25 cellular contexts compared by ENCODE assay signal in genomic region chr6:56048601-56049000, GRCh38.
DNase-seq lines count a peak whose midpoint lies in the region; ATAC-seq, FAIRE-seq and TF ChIP-seq lines count a peak whose summit lies in the region.
"Had no signal": no experiment of that assay in that cellular context is flagged by ENCODE, and none has a peak within 500 bp of the region (broad histone marks: within the 10 kb centered on the region; RNA-seq: fewer than 3 reads in every experiment).

No MANE protein-coding gene starts in this region.

- DNase-seq in H9 (no peak), astrocyte (ENCODE audit: low read depth) (no peak), neural progenitor cell (ENCODE audit: low spot score) (no peak), Right ventricle myocardium inferior (ENCODE audit: missing footprints) (no peak), WERI-Rb-1 (no peak)
- no peak for DNase-seq in stimulated activated CD4-positive, alpha-beta T cell treated with anti-CD3 and anti-CD28 coated beads, Interleukin-12 subunit alpha, Interleukin-12 subunit beta, amount 100 ng/mL, for 4 hours
- no peak for DNase-seq in activated effector memory CD4-positive, alpha-beta T cell treated with Interleukin-2 at 50 U/mL for 16 hours
- DNase-seq: ACHN, BE2C, Calu3, DMS153, DND-41, KBM-7, MV-4-11, NCI-H1105, NCI-H1436 treated with DMSO at 0.1 percent for 48 hours, NCI-H526, OCI-M1, Peyer's patch, SIG-M5, SK-N-SH had no signal

- H3K23me2 ChIP-seq in H9 (ENCODE audit: insufficient read length, low read depth, low read length, poor library complexity, severe bottlenecking): no peaks in the 10 kb centered on the region

- H3K4me1 Mint-ChIP-seq in H9 (no peaks in the 10 kb centered on the region; a peak in 1 of 4 replicates), astrocyte (ENCODE audit: low read depth, unreplicated experiment) (peaks cover 19% of the 10 kb centered on the region), neural progenitor cell (peaks cover 16% of the 10 kb centered on the region)

- H2BK12ac ChIP-seq in H9 (ENCODE audit: insufficient read length, low read depth, low read length): no peak overlapping the region

- H2BK120ac ChIP-seq in H9 (ENCODE audit: low read depth, low read length, poor library complexity, severe bottlenecking): no peak overlapping the region

- no peak overlapping the region for H3K4me2 ChIP-seq in H9 (ENCODE audit: insufficient read depth, insufficient read length, low read length)
- peak overlapping the region; percentile 49 for H3K4me2 ChIP-seq in astrocyte (ENCODE audit: low read length)
- H3K4me2 ChIP-seq in neural progenitor cell: no peak overlapping the region
- peak overlapping the region; percentile 64 for H3K4me2 ChIP-seq in skeletal muscle satellite cell (ENCODE audit: low read length)
- H3K4me2 ChIP-seq: SK-N-SH had no signal

- no peak for ATAC-seq in Right ventricle myocardium inferior

- no peak overlapping the region for H4K91ac ChIP-seq in H9 (ENCODE audit: insufficient read length, low read depth, low read length)

- H3K27me3 Mint-ChIP-seq in H9 (ENCODE audit: low read depth): no peaks in the 10 kb centered on the region
- no peaks in the 10 kb centered on the region for H3K27me3 Mint-ChIP-seq in astrocyte (ENCODE audit: low read depth, unreplicated experiment)
- H3K27me3 Mint-ChIP-seq in neural progenitor cell (ENCODE audit: insufficient read depth, low read depth): peaks cover 4% of the 10 kb centered on the region

- H3K56ac ChIP-seq in H9 (ENCODE audit: insufficient read length, low read depth, low read length): no peak overlapping the region

- H2AK5ac ChIP-seq in H9 (ENCODE audit: insufficient read length, low read length): no peak overlapping the region

- H3K79me2 ChIP-seq in H9 (ENCODE audit: insufficient read depth, low read length): no peaks in the 10 kb centered on the region
- no peaks in the 10 kb centered on the region for H3K79me2 ChIP-seq in astrocyte (ENCODE audit: insufficient read depth, low read length)
- H3K79me2 ChIP-seq in neural progenitor cell (ENCODE audit: low read depth): no peaks in the 10 kb centered on the region

- H3K23ac ChIP-seq in H9 (ENCODE audit: insufficient read length, low read depth, low read length): no peak overlapping the region

- H3K9me3 Mint-ChIP-seq in H9 (no peaks in the 10 kb centered on the region), astrocyte (ENCODE audit: unreplicated experiment) (no peaks in the 10 kb centered on the region), neural progenitor cell (no peaks in the 10 kb centered on the region)

- H2AFZ ChIP-seq in H9 (ENCODE audit: low read length) (peak overlapping the region; percentile 32), astrocyte (ENCODE audit: low read depth, low read length) (no peak overlapping the region), neural progenitor cell (replicated peaks) (peak overlapping the region; percentile 61)

- no peak overlapping the region for H3K4me3 Mint-ChIP-seq in H9
- no peak overlapping the region for H3K4me3 Mint-ChIP-seq in astrocyte (ENCODE audit: unreplicated experiment)
- H3K4me3 Mint-ChIP-seq in neural progenitor cell: no peak overlapping the region
- H3K4me3 Mint-ChIP-seq: CD14-positive monocyte had no signal

- no peaks in the 10 kb centered on the region for H3F3A ChIP-seq in neural progenitor cell (ENCODE audit: low read depth)

- no peaks in the 10 kb centered on the region for H3K9me3 ChIP-seq in H9 (ENCODE audit: control insufficient read depth, low read depth, low read length)
- H3K9me3 ChIP-seq in astrocyte (ENCODE audit: insufficient read depth, low read depth, low read length): no peaks in the 10 kb centered on the region
- H3K9me3 ChIP-seq in neural progenitor cell (ENCODE audit: low read depth): no peaks in the 10 kb centered on the region
- H3K9me3 ChIP-seq in skeletal muscle satellite cell (replicated peaks; ENCODE audit: low read length): no peaks in the 10 kb centered on the region
- H3K9me3 ChIP-seq in WERI-Rb-1 (ENCODE audit: severe bottlenecking): no peaks in the 10 kb centered on the region
- H3K9me3 ChIP-seq: BE2C, HAP-1, Peyer's patch, SK-N-SH had no signal

- no peak overlapping the region for H3K18ac ChIP-seq in H9 (ENCODE audit: insufficient read length, low read depth, low read length)

- H3K4ac ChIP-seq in H9 (ENCODE audit: low read depth, low read length): no peak overlapping the region

- no peak overlapping the region for H3K14ac ChIP-seq in H9 (ENCODE audit: insufficient read depth, low read length)

- H3T11ph ChIP-seq in H9 (ENCODE audit: low read length): no peak overlapping the region

- TF ChIP-seq CTCF in H9 (conservative IDR thresholded peaks at IDR 0.05) (no peak), astrocyte (IDR thresholded peaks at IDR 0.05; ENCODE audit: insufficient read depth, low read depth, low read length) (no peak), neural progenitor cell (IDR thresholded peaks at IDR 0.05) (no peak), WERI-Rb-1 (IDR thresholded peaks at IDR 0.05; ENCODE audit: low read depth, low read length) (no peak)

- no peak overlapping the region for H3K27ac Mint-ChIP-seq in H9
- no peak overlapping the region for H3K27ac Mint-ChIP-seq in astrocyte (ENCODE audit: unreplicated experiment)
- H3K27ac Mint-ChIP-seq in neural progenitor cell: no peak overlapping the region
- H3K27ac Mint-ChIP-seq: CD14-positive monocyte had no signal

- no peak overlapping the region for H2BK20ac ChIP-seq in H9 (ENCODE audit: low read depth, low read length, poor library complexity, severe bottlenecking)

- no peak overlapping the region for H3K27ac ChIP-seq in H9 (ENCODE audit: insufficient read length, low read depth, low read length)
- H3K27ac ChIP-seq in astrocyte (ENCODE audit: low read depth, low read length): peak overlapping the region; percentile 46
- H3K27ac ChIP-seq in neural progenitor cell: no peak overlapping the region
- no peak overlapping the region for H3K27ac ChIP-seq in WERI-Rb-1
- H3K27ac ChIP-seq: Peyer's patch had no signal

- no peak overlapping the region for H4K8ac ChIP-seq in H9 (replicated peaks; ENCODE audit: insufficient read length, low read depth, low read length)

- H2BK5ac ChIP-seq in H9 (ENCODE audit: insufficient read length, low read length): no peak overlapping the region

- no peaks in the 10 kb centered on the region for H3K4me1 ChIP-seq in H9 (ENCODE audit: insufficient read depth, low read length)
- H3K4me1 ChIP-seq in astrocyte (ENCODE audit: insufficient read depth, low read length): no peaks in the 10 kb centered on the region
- peaks cover 22% of the 10 kb centered on the region for H3K4me1 ChIP-seq in neural progenitor cell
- peaks cover 54% of the 10 kb centered on the region for H3K4me1 ChIP-seq in skeletal muscle satellite cell (ENCODE audit: control insufficient read depth, insufficient read depth, low read length)
- H3K4me1 ChIP-seq: BE2C, HAP-1, Peyer's patch had no signal

- H3K9ac ChIP-seq in H9 (ENCODE audit: extremely low read depth, insufficient read length, low read length) (no peak overlapping the region), astrocyte (ENCODE audit: low read length) (no peak overlapping the region), neural progenitor cell (no peak overlapping the region), skeletal muscle satellite cell (ENCODE audit: low read depth, low read length) (no peak overlapping the region)
- H3K9ac ChIP-seq: SK-N-SH had no signal

- intact Hi-C loops in Right ventricle myocardium inferior (cut with DNase I): no loop called here

- H4K20me1 ChIP-seq in H9 (ENCODE audit: control insufficient read depth, insufficient read depth, insufficient read length): no peaks in the 10 kb centered on the region
- H4K20me1 ChIP-seq in astrocyte (ENCODE audit: insufficient read depth, low read length): no peaks in the 10 kb centered on the region
- H4K20me1 ChIP-seq in neural progenitor cell (ENCODE audit: low read depth): no peaks in the 10 kb centered on the region

- WGBS in H9 (ENCODE audit: extremely low coverage, insufficient read length, low lambda C conversion rate): no CpG with 5 or more reads among the region's 4 CpGs

- H4K5ac ChIP-seq in H9 (ENCODE audit: insufficient read length, low read depth, low read length): no peak overlapping the region

- H3K79me1 ChIP-seq in H9 (ENCODE audit: insufficient read depth, low read depth, low read length, poor library complexity, severe bottlenecking): no peaks in the 10 kb centered on the region

- H3K36me3 ChIP-seq in astrocyte (ENCODE audit: insufficient read depth, low read length) (no peaks in the 10 kb centered on the region), neural progenitor cell (no peaks in the 10 kb centered on the region), skeletal muscle satellite cell (ENCODE audit: insufficient read depth, low read length) (no peaks in the 10 kb centered on the region), WERI-Rb-1 (no peaks in the 10 kb centered on the region)
- H3K36me3 ChIP-seq: BE2C, HAP-1, Peyer's patch had no signal

- FAIRE-seq in astrocyte (lab: Jason Lieb, UNC): no peak
- FAIRE-seq: GM12892 had no signal

- no peak overlapping the region for H2BK15ac ChIP-seq in H9 (ENCODE audit: low read depth, low read length)

- H3K36me3 Mint-ChIP-seq in H9 (ENCODE audit: insufficient read depth in 1 of 3, low read depth in 3 of 3) (no peaks in the 10 kb centered on the region), astrocyte (ENCODE audit: low read depth, unreplicated experiment) (no peaks in the 10 kb centered on the region), neural progenitor cell (no peaks in the 10 kb centered on the region)
- H3K36me3 Mint-ChIP-seq: CD14-positive monocyte had no signal

- H3K27me3 ChIP-seq in H9 (ENCODE audit: insufficient read depth, low read length) (no peaks in the 10 kb centered on the region), astrocyte (ENCODE audit: insufficient read depth, low read length) (no peaks in the 10 kb centered on the region), neural progenitor cell (no peaks in the 10 kb centered on the region), skeletal muscle satellite cell (ENCODE audit: control insufficient read depth, insufficient read depth, low read length) (no peaks in the 10 kb centered on the region), WERI-Rb-1 (ENCODE audit: insufficient read depth, low read depth, severe bottlenecking) (no peaks in the 10 kb centered on the region)
- H3K27me3 ChIP-seq: BE2C, Peyer's patch had no signal

- H3K4me3 ChIP-seq in astrocyte (ENCODE audit: insufficient read depth, low read depth, low read length) (no peak overlapping the region), neural progenitor cell (no peak overlapping the region), skeletal muscle satellite cell (ENCODE audit: low read length) (no peak overlapping the region), WERI-Rb-1 (ENCODE audit: low read depth, low read length) (no peak overlapping the region)
- H3K4me3 ChIP-seq: HAP-1, Peyer's patch had no signal

Comparison
In these comparisons a context has a peak if more than half of its experiments do, and no peak if none do; other contexts are left out.
1. H3K4me2 ChIP-seq: peak in astrocyte (single experiment) and skeletal muscle satellite cell (single experiment); none in H9 (single experiment) and neural progenitor cell (single experiment).